ENCODE assay signal across 8 cellular contexts in genomic region chr4:120071192-120071795, GRCh38. TPM values are rescaled to one million over a fixed set of nuclear protein-coding genes. Genes with fewer than 3 reads are reported as not detected.
A peak's percentile ranks its signal among the peaks of the same experiment; 100 is the strongest.
DNase-seq lines count a peak whose midpoint lies in the region; ATAC-seq, FAIRE-seq and TF ChIP-seq lines count a peak whose summit lies in the region.

No MANE protein-coding gene starts in this region.

- H2AFZ ChIP-seq in OCI-LY3 (ENCODE audit: low read depth, low read length) = no peak overlapping the region

- peak; percentile 27 for ATAC-seq in HG03378 (IDR thresholded peaks at IDR 0.05; ENCODE audit: unreplicated experiment)
- no peak for ATAC-seq in HG02642 (IDR thresholded peaks at IDR 0.05; ENCODE audit: poor library complexity, unreplicated experiment)

- peak; percentile 47 for DNase-seq in NCI-H2196 (lab: John Stamatoyannopoulos, UW; ENCODE audit: unreplicated experiment)
- DNase-seq in NCI-H2196 treated with DMSO at 0.1 percent for 48 hours (lab: John Stamatoyannopoulos, UW; ENCODE audit: unreplicated experiment) = no peak
- DNase-seq in astrocyte of the hippocampus (ENCODE audit: low read depth, low spot score) = peak; percentile 80
- no peak for DNase-seq in kidney
- peak; percentile 30 for DNase-seq in stimulated activated CD8-positive, alpha-beta memory T cell treated with anti-CD3 and anti-CD28 coated beads, Interleukin-12 subunit alpha, Interleukin-12 subunit beta, amount 100 ng/mL, for 1 hour (ENCODE audit: low read depth)

- peak; percentile 82 for TF ChIP-seq CTCF in OCI-LY3 (IDR thresholded peaks at IDR 0.05; ENCODE audit: low read depth, low read length)
- TF ChIP-seq CTCF in kidney (IDR thresholded peaks at IDR 0.05; ENCODE audit: borderline replicate concordance, extremely low read depth, insufficient read depth) = peak; percentile 49

- H3K4me1 ChIP-seq in OCI-LY3 (ENCODE audit: low read length) = peaks cover 9% of the 10 kb centered on the region
- H3K4me1 ChIP-seq in kidney (ENCODE audit: control insufficient read depth in 1 of 2, insufficient read depth in 1 of 2, low read depth in 1 of 2, low read length in 2 of 2) = peaks cover 3 to 4% of the 10 kb centered on the region in 2 donors

- H3K27ac ChIP-seq in OCI-LY3 (ENCODE audit: low read length) (no peak overlapping the region), kidney (ENCODE audit: low read depth in 2 of 2, low read length in 2 of 2) (no peak overlapping the region)

- H3K79me2 ChIP-seq in OCI-LY3 (ENCODE audit: low read length) = peaks cover 29% of the 10 kb centered on the region

- no peaks in the 10 kb centered on the region for H3K27me3 ChIP-seq in OCI-LY3 (ENCODE audit: low read depth, low read length)

- H3K36me3 ChIP-seq in OCI-LY3 (replicated peaks; ENCODE audit: low read depth, low read length) (no peaks in the 10 kb centered on the region), kidney (ENCODE audit: control insufficient read depth in 1 of 2, insufficient read depth in 2 of 2, low read length in 2 of 2) (no peaks in the 10 kb centered on the region)

- H3K9me3 ChIP-seq in OCI-LY3 (ENCODE audit: insufficient read depth, low read length) (no peaks in the 10 kb centered on the region), kidney (ENCODE audit: control insufficient read depth in 1 of 2, low read length in 2 of 2) (no peaks in the 10 kb centered on the region)

- FAIRE-seq in kidney (lab: Jason Lieb, UNC) = peak; percentile 98

- H3K4me3 ChIP-seq in OCI-LY3 (ENCODE audit: low read length) = no peak overlapping the region
- no peak overlapping the region for H3K4me3 ChIP-seq in kidney (ENCODE audit: low read length in 2 of 2)

- H3K9ac ChIP-seq in OCI-LY3 (ENCODE audit: low read length) = no peak overlapping the region
- H3K9ac ChIP-seq in kidney (ENCODE audit: low read length in 2 of 2) = no peak overlapping the region

- H3K4me2 ChIP-seq in OCI-LY3 (ENCODE audit: low read length) = 0 out of 2 replicates have a peak overlapping the region, but pooled peaks have one; percentile 21

- intact Hi-C loops in kidney (cut with DNase I) = no loop called here

- no peaks in the 10 kb centered on the region for H4K20me1 ChIP-seq in OCI-LY3 (ENCODE audit: insufficient read depth, low read length)

RNA-seq across cellular contexts. Expression of gene MAD2L1, which starts 4.6 kb away (rescaled TPM):
- 1.9 TPM for total RNA-seq in kidney
- polyA plus RNA-seq in kidney (ENCODE audit: insufficient read depth, low read depth, low replicate concordance) = 2.0 TPM

Comparison
In these comparisons a context has a peak if more than half of its experiments do, and no peak if none do; other contexts are left out.
1. DNase-seq: peak in NCI-H2196 (single experiment), astrocyte of the hippocampus (single experiment) and stimulated activated CD8-positive, alpha-beta memory T cell treated with anti-CD3 and anti-CD28 coated beads, Interleukin-12 subunit alpha, Interleukin-12 subunit beta, amount 100 ng/mL, for 1 hour (single experiment); none in NCI-H2196 treated with DMSO at 0.1 percent for 48 hours (single experiment) and kidney (single experiment).